ENCODE assay signal across 24 cellular contexts in the genomic region with DNA sequence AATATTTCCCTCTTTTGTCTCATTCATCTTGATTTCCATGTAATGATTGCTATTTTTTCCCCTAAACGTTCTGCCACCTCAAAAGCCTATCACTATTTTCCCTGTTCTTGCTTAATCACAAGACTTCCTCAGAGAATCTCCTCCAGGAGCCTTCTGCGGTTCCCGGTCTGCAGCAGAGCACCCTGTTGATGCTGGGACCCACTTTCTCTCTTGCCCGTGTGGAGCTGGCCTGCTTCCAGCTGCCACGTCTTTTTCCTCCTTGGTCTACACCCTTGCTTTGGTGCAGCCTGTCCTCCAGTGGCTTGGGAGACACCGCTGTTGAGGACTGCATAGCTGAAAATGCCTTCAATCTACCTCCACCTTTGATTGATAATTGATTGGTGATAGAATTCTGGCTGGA.
"Had no signal": no experiment of that assay in that cellular context is flagged by ENCODE, and none has a peak within 500 bp of the region (broad histone marks: within the 10 kb centered on the region; RNA-seq: fewer than 3 reads in every experiment).

No MANE protein-coding gene starts in this region.

- H3K4me1 ChIP-seq: adrenal gland, body of pancreas, breast epithelium, SJCRH30 had no signal

- H3K9ac ChIP-seq: SK-N-SH had no signal

- H3K4me3 ChIP-seq: adrenal gland, body of pancreas, breast epithelium, SJCRH30 had no signal

- ATAC-seq: activated CD4-positive, alpha-beta T cell treated with anti-CD3 and anti-CD28 coated beads for 36 hours; activated CD4-positive, CD25-positive, alpha-beta regulatory T cell treated with anti-CD3 and anti-CD28 coated beads, Interleukin-2, amount 50 U/mL, for 24 hours; activated naive CD4-positive, alpha-beta T cell treated with anti-CD3 and anti-CD28 coated beads, Interleukin-2, amount 50 U/mL, for 72 hours; body of pancreas; Panc1; WTC11 had no signal

- H3K9me2 ChIP-seq: SK-N-SH had no signal

- H3K4me2 ChIP-seq: SK-N-SH had no signal

- H3K9me3 ChIP-seq: adrenal gland, body of pancreas, breast epithelium, SJCRH30, SK-N-SH had no signal

- H3K27me3 ChIP-seq: adrenal gland, body of pancreas, breast epithelium, SJCRH30 had no signal

- H3K27ac ChIP-seq: adrenal gland, body of pancreas, breast epithelium, SJCRH30 had no signal

- H3K36me3 ChIP-seq: adrenal gland, breast epithelium, SJCRH30 had no signal

- DNase-seq: activated CD4-positive, alpha-beta T cell treated with anti-CD3 and anti-CD28 coated beads for 36 hours; activated CD4-positive, alpha-beta T cell treated with anti-CD3 and anti-CD28 coated beads, Interleukin-2, amount 10 ng/mL, durations not matched to agents 7 days and 5 days; activated CD4-positive, alpha-beta T cell treated with anti-CD3 and anti-CD28 coated beads, Interleukin-2, amount 50 U/mL, for 48 hours; activated CD8-positive, alpha-beta T cell treated with anti-CD3 and anti-CD28 coated beads, Interleukin-2, amount 10 ng/mL, durations not matched to agents 7 days and 5 days; activated gamma-delta T cell; activated naive CD4-positive, alpha-beta T cell treated with Interleukin-2 at 50 U/mL for 16 hours; activated T-cell treated with anti-CD3 and anti-CD28 coated beads, Interleukin-2, amount 50 U/mL, for 24 hours; adrenal gland; body of pancreas; NCI-H1105; NCI-H1417 treated with DMSO at 0.1 percent for 48 hours; NCI-H1930; NCI-H2081 treated with DMSO at 0.1 percent for 48 hours; NCI-H510A; NCI-H526; NCI-H774; SHP77; SJCRH30; SK-N-SH had no signal
